In genomic region chr14:32565256-32565655, GRCh38 we compare ENCODE assay signal across 1 cellular context.
TF ChIP-seq lines count a peak whose summit lies in the region.

No MANE protein-coding gene starts in this region.

TF ChIP-seq in SK-N-SH, 30 proteins besides CTCF, POLR2A, EP300 and RAD21 (continued from another document):
- TF ChIP-seq REST (IDR thresholded peaks at IDR 0.05; ENCODE audit: low read depth, low read length) (no peak), SMC3 (IDR thresholded peaks at IDR 0.05; ENCODE audit: low read depth, low read length) (no peak), CHD2 (IDR thresholded peaks at IDR 0.05; ENCODE audit: low read length, partially characterized antibody) (no peak), TCF12 (IDR thresholded peaks at IDR 0.05) (peak; percentile 63), POLR2AphosphoS5 (IDR thresholded peaks at IDR 0.05; ENCODE audit: low read depth, low read length) (no peak), JUND (IDR thresholded peaks at IDR 0.05) (peak; percentile 35; the same call in 1 of the 2 replicates), MEF2A (IDR thresholded peaks at IDR 0.05; ENCODE audit: borderline replicate concordance, low read depth) (no peak), RXRA (IDR thresholded peaks at IDR 0.05; ENCODE audit: borderline replicate concordance, low read depth) (no peak), MXI1 (IDR thresholded peaks at IDR 0.05; ENCODE audit: low read depth, low read length) (no peak), TAF1 (IDR thresholded peaks at IDR 0.05; ENCODE audit: borderline replicate concordance, low read depth, low read length) (no peak), RFX5 (IDR thresholded peaks at IDR 0.05; ENCODE audit: low read length) (no peak), NFIC (IDR thresholded peaks at IDR 0.05; ENCODE audit: borderline replicate concordance) (peak; percentile 70), SIN3A (IDR thresholded peaks at IDR 0.05; ENCODE audit: borderline replicate concordance, low read depth, low read length) (no peak), EZH2phosphoT487 (IDR thresholded peaks at IDR 0.05; ENCODE audit: borderline replicate concordance, low read depth) (no peak), YY1 (IDR thresholded peaks at IDR 0.05; ENCODE audit: low read depth) (no peak), TEAD4 (IDR thresholded peaks at IDR 0.05; ENCODE audit: borderline replicate concordance, insufficient read depth) (peak; percentile 9; the same call in 1 of the 2 replicates), GABPA (IDR thresholded peaks at IDR 0.05; ENCODE audit: low read depth) (no peak)
- TF ChIP-seq, protein P1, sequence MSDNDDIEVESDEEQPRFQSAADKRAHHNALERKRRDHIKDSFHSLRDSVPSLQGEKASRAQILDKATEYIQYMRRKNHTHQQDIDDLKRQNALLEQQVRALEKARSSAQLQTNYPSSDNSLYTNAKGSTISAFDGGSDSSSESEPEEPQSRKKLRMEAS (IDR thresholded peaks at IDR 0.05; ENCODE audit: low read depth), result no peak
- TF ChIP-seq, protein P2, sequence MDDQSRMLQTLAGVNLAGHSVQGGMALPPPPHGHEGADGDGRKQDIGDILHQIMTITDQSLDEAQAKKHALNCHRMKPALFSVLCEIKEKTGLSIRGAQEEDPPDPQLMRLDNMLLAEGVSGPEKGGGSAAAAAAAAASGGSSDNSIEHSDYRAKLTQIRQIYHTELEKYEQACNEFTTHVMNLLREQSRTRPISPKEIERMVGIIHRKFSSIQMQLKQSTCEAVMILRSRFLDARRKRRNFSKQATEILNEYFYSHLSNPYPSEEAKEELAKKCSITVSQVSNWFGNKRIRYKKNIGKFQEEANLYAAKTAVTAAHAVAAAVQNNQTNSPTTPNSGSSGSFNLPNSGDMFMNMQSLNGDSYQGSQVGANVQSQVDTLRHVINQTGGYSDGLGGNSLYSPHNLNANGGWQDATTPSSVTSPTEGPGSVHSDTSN (IDR thresholded peaks at IDR 0.05), result peak; percentile 88
- TF ChIP-seq, protein P3, sequence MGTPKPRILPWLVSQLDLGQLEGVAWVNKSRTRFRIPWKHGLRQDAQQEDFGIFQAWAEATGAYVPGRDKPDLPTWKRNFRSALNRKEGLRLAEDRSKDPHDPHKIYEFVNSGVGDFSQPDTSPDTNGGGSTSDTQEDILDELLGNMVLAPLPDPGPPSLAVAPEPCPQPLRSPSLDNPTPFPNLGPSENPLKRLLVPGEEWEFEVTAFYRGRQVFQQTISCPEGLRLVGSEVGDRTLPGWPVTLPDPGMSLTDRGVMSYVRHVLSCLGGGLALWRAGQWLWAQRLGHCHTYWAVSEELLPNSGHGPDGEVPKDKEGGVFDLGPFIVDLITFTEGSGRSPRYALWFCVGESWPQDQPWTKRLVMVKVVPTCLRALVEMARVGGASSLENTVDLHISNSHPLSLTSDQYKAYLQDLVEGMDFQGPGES (IDR thresholded peaks at IDR 0.05; ENCODE audit: low read depth, low read length), result no peak
- TF ChIP-seq, protein P4, sequence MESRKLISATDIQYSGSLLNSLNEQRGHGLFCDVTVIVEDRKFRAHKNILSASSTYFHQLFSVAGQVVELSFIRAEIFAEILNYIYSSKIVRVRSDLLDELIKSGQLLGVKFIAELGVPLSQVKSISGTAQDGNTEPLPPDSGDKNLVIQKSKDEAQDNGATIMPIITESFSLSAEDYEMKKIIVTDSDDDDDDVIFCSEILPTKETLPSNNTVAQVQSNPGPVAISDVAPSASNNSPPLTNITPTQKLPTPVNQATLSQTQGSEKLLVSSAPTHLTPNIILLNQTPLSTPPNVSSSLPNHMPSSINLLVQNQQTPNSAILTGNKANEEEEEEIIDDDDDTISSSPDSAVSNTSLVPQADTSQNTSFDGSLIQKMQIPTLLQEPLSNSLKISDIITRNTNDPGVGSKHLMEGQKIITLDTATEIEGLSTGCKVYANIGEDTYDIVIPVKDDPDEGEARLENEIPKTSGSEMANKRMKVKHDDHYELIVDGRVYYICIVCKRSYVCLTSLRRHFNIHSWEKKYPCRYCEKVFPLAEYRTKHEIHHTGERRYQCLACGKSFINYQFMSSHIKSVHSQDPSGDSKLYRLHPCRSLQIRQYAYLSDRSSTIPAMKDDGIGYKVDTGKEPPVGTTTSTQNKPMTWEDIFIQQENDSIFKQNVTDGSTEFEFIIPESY (IDR thresholded peaks at IDR 0.05; ENCODE audit: borderline replicate concordance, low read depth), result no peak
TF ChIP-seq in SK-N-SH: peak in this region for 5.
